Comparison of ENCODE assay signal across 16 cellular contexts in the genomic region with DNA sequence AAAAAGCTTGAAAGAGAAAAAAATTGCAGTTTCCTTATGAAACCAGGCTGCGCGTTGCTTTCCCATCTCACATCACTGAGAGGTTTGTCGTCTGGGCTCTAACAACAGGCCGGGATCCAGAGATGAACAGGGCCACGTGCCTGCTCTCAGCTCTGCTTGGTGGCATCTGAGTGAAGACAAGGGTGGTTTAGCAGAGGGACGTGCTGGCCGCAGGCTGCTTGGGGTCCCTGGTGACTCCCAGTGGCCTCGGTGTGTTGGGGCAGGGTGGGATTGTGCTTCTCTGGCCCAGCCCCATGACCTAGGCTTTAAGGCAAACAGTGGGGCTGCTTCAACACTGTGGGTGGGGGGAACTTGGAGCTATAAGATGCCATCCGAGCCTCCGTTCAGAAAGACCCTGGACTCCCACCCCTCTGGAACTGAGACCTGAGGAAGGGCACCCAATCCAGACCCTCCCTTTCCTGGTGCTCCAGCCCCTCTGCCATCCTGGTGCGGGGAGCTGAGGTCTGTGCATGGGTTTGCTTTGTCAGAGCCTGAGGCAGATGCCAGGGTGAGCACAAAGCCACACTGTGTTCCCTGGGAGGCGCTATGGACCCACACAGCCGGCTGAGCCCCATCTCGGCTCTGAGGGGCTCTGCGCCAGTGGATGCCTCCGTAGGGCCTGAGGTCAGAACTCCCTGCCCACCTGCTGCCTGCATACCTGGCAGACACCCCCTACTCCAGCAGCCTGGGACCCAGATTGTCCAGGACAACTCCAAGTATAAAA. TPM values are rescaled to one million over a fixed set of nuclear protein-coding genes. Genes with fewer than 3 reads are reported as not detected.
DNase-seq lines count a peak whose midpoint lies in the region; ATAC-seq and TF ChIP-seq lines count a peak whose summit lies in the region.
"Had no signal": no experiment of that assay in that cellular context is flagged by ENCODE, and none has a peak within 500 bp of the region (broad histone marks: within the 10 kb centered on the region; RNA-seq: fewer than 3 reads in every experiment).

No MANE protein-coding gene starts in this region.

- peaks cover 54% of the 10 kb centered on the region for H3K4me1 ChIP-seq in SJSA1 (replicated peaks)

- no peak overlapping the region for H3K4me3 ChIP-seq in SJSA1
- H3K4me3 ChIP-seq: Peyer's patch had no signal

- peaks cover 80% of the 10 kb centered on the region for H3K4me1 Mint-ChIP-seq in CD14-positive monocyte

- no peaks in the 10 kb centered on the region for H3K9me3 ChIP-seq in SJSA1 (replicated peaks)
- H3K9me3 ChIP-seq: Peyer's patch had no signal

- intact Hi-C loops in CD14-positive monocyte (cut with micrococcal nuclease) (loop anchor here in 1 of 2 donors (2.0 kb wide), 1 partner anchor 17 kb away; no protein-coding TSS in a partner anchor), posterior cingulate gyrus (cut with DNase I) (loop anchor here (2.0 kb wide), 1 partner anchor 19 kb away; a partner anchor contains a TSS)

- peak overlapping the region; percentile 93 to 98 (median 96) for H3K27ac Mint-ChIP-seq in CD14-positive monocyte
- H3K27ac Mint-ChIP-seq: activated naive CD8-positive, alpha-beta T cell treated with anti-CD3 and anti-CD28 coated beads for 36 hours; T-helper 1 cell treated with Interleukin-12 subunit alpha and Interleukin-12 subunit beta and Interleukin-4 antibody, amounts not matched to agents 30 μg/mL and 1 μg/mL, for 36 hours; type B pancreatic cell had no signal

- peaks cover 0 to 4% (median 0%) of the 10 kb centered on the region in 7 donors for H3K9me3 Mint-ChIP-seq in CD14-positive monocyte
- H3K9me3 Mint-ChIP-seq: activated naive CD8-positive, alpha-beta T cell treated with anti-CD3 and anti-CD28 coated beads for 36 hours; T-helper 1 cell treated with Interleukin-12 subunit alpha and Interleukin-12 subunit beta and Interleukin-4 antibody, amounts not matched to agents 30 μg/mL and 1 μg/mL, for 36 hours; type B pancreatic cell had no signal

- no peak for TF ChIP-seq CTCF in CD14-positive monocyte (IDR thresholded peaks at IDR 0.05)
- TF ChIP-seq CTCF in GM10266 (IDR thresholded peaks at IDR 0.05; ENCODE audit: control insufficient read depth, insufficient read depth, low read depth, missing control alignments), result no peak

- H3K36me3 Mint-ChIP-seq in CD14-positive monocyte, result peaks cover 0 to 4% of the 10 kb centered on the region in 2 donors
- H3K36me3 Mint-ChIP-seq: activated naive CD8-positive, alpha-beta T cell treated with anti-CD3 and anti-CD28 coated beads for 36 hours; type B pancreatic cell had no signal

- no peak overlapping the region for H3K4me3 Mint-ChIP-seq in CD14-positive monocyte
- H3K4me3 Mint-ChIP-seq: activated naive CD8-positive, alpha-beta T cell treated with anti-CD3 and anti-CD28 coated beads for 36 hours; T-helper 1 cell treated with Interleukin-12 subunit alpha and Interleukin-12 subunit beta and Interleukin-4 antibody, amounts not matched to agents 30 μg/mL and 1 μg/mL, for 36 hours; type B pancreatic cell had no signal

- no peaks in the 10 kb centered on the region for H3K27me3 ChIP-seq in SJSA1 (replicated peaks)
- H3K27me3 ChIP-seq: Peyer's patch had no signal

- H3K36me3 ChIP-seq in SJSA1, result no peaks in the 10 kb centered on the region
- H3K36me3 ChIP-seq: Peyer's patch had no signal

- ATAC-seq in GM18909 (IDR thresholded peaks at IDR 0.05; ENCODE audit: poor library complexity, unreplicated experiment), result no peak
- no peak for ATAC-seq in GM19023 (IDR thresholded peaks at IDR 0.05; ENCODE audit: unreplicated experiment)

- no peak for DNase-seq in CD14-positive monocyte (ENCODE audit: low spot score)
- no peak for DNase-seq in SJSA1 (ENCODE audit: low read depth in 1 of 2, low spot score in 2 of 2)
- DNase-seq in hypothalamus (lab: John Stamatoyannopoulos, UW), result peak in 42 of 51 donors; percentile 21 to 89 (median 67)
- peak in 9 of 10 donors; percentile 61 to 97 (median 77) for DNase-seq in posterior cingulate gyrus
- no peak for DNase-seq in activated T-cell treated with anti-CD3 and anti-CD28 coated beads for 4 hours
- DNase-seq in GM10266 (ENCODE audit: extremely low spot score), result no peak
- DNase-seq: activated naive CD8-positive, alpha-beta T cell treated with anti-CD3 and anti-CD28 coated beads for 36 hours; DMS 273 treated with DMSO at 0.1 percent for 48 hours; MM.1S; NCI-H1930; Peyer's patch; stimulated activated CD4-positive, alpha-beta T cell treated with anti-CD3 and anti-CD28 coated beads, Interleukin-2, amount 100 ng/mL, for 24 hours had no signal

- peaks cover 0 to 4% (median 2%) of the 10 kb centered on the region in 3 donors for H3K27me3 Mint-ChIP-seq in CD14-positive monocyte (ENCODE audit: low read depth in 3 of 3)
- H3K27me3 Mint-ChIP-seq: activated naive CD8-positive, alpha-beta T cell treated with anti-CD3 and anti-CD28 coated beads for 36 hours; type B pancreatic cell had no signal

- peak overlapping the region; percentile 44; the same call in 1 of the 2 replicates for H3K27ac ChIP-seq in SJSA1
- H3K27ac ChIP-seq: Peyer's patch had no signal

RNA-seq across cellular contexts. Expression of a gene that starts 18.4 kb away (rescaled TPM):
- 10 to 100 TPM; 98.0 to 99.5 TPM for polyA plus RNA-seq in CD14-positive monocyte
- 56.8 and 60.3 TPM in 2 replicates for total RNA-seq in SJSA1 (2014; rRNA removed; shearing (Covaris generic))

Comparison
In these comparisons a context has a peak if more than half of its experiments do, and no peak if none do; other contexts are left out.
1. DNase-seq: peak in hypothalamus (42 of 51) and posterior cingulate gyrus (9 of 10); none in CD14-positive monocyte (single experiment), SJSA1 (0 of 2), activated T-cell treated with anti-CD3 and anti-CD28 coated beads for 4 hours (single experiment) and GM10266 (single experiment).